1 cellular context compared by ENCODE assay signal in genomic region chr18:44679056-44679911, GRCh38.
TF ChIP-seq lines count a peak whose summit lies in the region.

No MANE protein-coding gene starts in this region.

TF ChIP-seq in HepG2, 621 proteins besides CTCF, POLR2A, EP300 and RAD21 (continued from another document):
- TF ChIP-seq ZNF773 (CRISPR knock-in tag; IDR thresholded peaks at IDR 0.05; ENCODE audit: borderline replicate concordance) (no peak), NFAT5 (CRISPR knock-in tag; IDR thresholded peaks at IDR 0.05) (no peak), RBM39 (IDR thresholded peaks at IDR 0.05; ENCODE audit: low read depth, low read length, poor library complexity, severe bottlenecking) (no peak), ZFAT (CRISPR knock-in tag; conservative IDR thresholded peaks at IDR 0.05) (no peak), NR2F2 (IDR thresholded peaks at IDR 0.05; ENCODE audit: borderline replicate concordance, low read depth) (no peak), ZNF720 (CRISPR knock-in tag; IDR thresholded peaks at IDR 0.05) (no peak), FOXJ3 (CRISPR knock-in tag; IDR thresholded peaks at IDR 0.05; ENCODE audit: borderline replicate concordance) (no peak), NR2C2 (CRISPR knock-in tag; IDR thresholded peaks at IDR 0.05; ENCODE audit: borderline replicate concordance) (no peak), IRF9 (CRISPR knock-in tag; IDR thresholded peaks at IDR 0.05; ENCODE audit: borderline replicate concordance) (peak; percentile 43; the same call in 1 of the 2 replicates), U2AF2 (IDR thresholded peaks at IDR 0.05; ENCODE audit: low read depth, low read length) (no peak), POLR2G (IDR thresholded peaks at IDR 0.05; ENCODE audit: low read depth, low read length) (peak; percentile 58; the same call in 1 of the 2 replicates), KDM5B (CRISPR knock-in tag; IDR thresholded peaks at IDR 0.05; ENCODE audit: borderline replicate concordance) (peak; percentile 41; the same call in 1 of the 2 replicates), KDM5A (IDR thresholded peaks at IDR 0.05; ENCODE audit: borderline replicate concordance, low read length) (no peak), PPARG (CRISPR knock-in tag; conservative IDR thresholded peaks at IDR 0.05) (no peak), SALL1 (CRISPR knock-in tag; IDR thresholded peaks at IDR 0.05) (peak; percentile 40; the same call in 1 of the 2 replicates), PRDM15 (CRISPR knock-in tag; IDR thresholded peaks at IDR 0.05) (no peak), ZNF513 (CRISPR knock-in tag; conservative IDR thresholded peaks at IDR 0.05) (no peak), ZNF362 (CRISPR knock-in tag; IDR thresholded peaks at IDR 0.05; ENCODE audit: borderline replicate concordance) (peak; percentile 73; the same call in 1 of the 2 replicates), ZNF503 (CRISPR knock-in tag; IDR thresholded peaks at IDR 0.05) (no peak), ZNF616 (CRISPR knock-in tag; IDR thresholded peaks at IDR 0.05; ENCODE audit: low read depth) (no peak), THAP11 (CRISPR knock-in tag; IDR thresholded peaks at IDR 0.05) (0 out of 2 replicates have a peak, but pooled peaks have one; percentile 23), TRIM24 (CRISPR knock-in tag; IDR thresholded peaks at IDR 0.05) (no peak), EHMT2 (IDR thresholded peaks at IDR 0.05; ENCODE audit: borderline replicate concordance, low read depth, low read length) (no peak), CREB3 (CRISPR knock-in tag; IDR thresholded peaks at IDR 0.05) (no peak), AGO2 (optimal IDR thresholded peaks at IDR 0.05; ENCODE audit: low read depth, low read length) (peak; percentile 72), ZNF180 (CRISPR knock-in tag; IDR thresholded peaks at IDR 0.05; ENCODE audit: borderline replicate concordance, low read depth) (no peak), SKI (IDR thresholded peaks at IDR 0.05; ENCODE audit: partially characterized antibody) (no peak), NFRKB (IDR thresholded peaks at IDR 0.05) (no peak), ATF4 (CRISPR knock-in tag; IDR thresholded peaks at IDR 0.05) (no peak)
